Comparison of ENCODE assay signal across 8 cellular contexts in the genomic region with DNA sequence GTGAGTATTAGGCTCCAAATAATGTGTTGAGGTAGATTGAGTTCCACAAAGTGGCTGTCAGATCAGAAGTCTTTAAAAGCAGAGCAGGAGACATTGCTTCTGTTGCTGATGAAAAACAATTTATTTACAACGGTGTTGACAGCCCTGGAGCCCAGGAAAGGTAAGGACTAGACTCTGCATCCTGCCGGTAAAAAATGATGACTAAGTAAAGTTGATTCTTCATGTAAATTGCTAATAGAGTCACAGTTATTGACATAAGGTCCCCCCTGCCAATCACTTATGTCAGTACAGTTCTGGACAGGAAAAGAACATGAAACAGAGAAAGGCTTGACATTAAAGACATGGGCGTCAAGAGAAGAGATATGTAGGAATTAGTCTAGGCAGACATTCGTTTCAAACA.
"Had no signal": no experiment of that assay in that cellular context is flagged by ENCODE, and none has a peak within 500 bp of the region (broad histone marks: within the 10 kb centered on the region; RNA-seq: fewer than 3 reads in every experiment).

No MANE protein-coding gene starts in this region.

- FAIRE-seq: G401.6, GM12878, GM12891, GM12892, GM18507, GM19239 had no signal

- ATAC-seq: GM12878 had no signal

- H3K4me3 ChIP-seq: GM12878 had no signal

- DNase-seq: GDM1, GF-D8 had no signal
